11 cellular contexts compared by ENCODE assay signal in genomic region chr21:42093991-42094417, GRCh38. TPM values are rescaled to one million over a fixed set of nuclear protein-coding genes. Genes with fewer than 3 reads are reported as not detected.
DNase-seq lines count a peak whose midpoint lies in the region; ATAC-seq and TF ChIP-seq lines count a peak whose summit lies in the region.
"Had no signal": no experiment of that assay in that cellular context is flagged by ENCODE, and none has a peak within 500 bp of the region (broad histone marks: within the 10 kb centered on the region; RNA-seq: fewer than 3 reads in every experiment).

No MANE protein-coding gene starts in this region.

- 69 to 77% (median 74%) methylated on average over 12 to 15 of the region's 15 CpGs for WGBS in heart left ventricle, 4 donors
- 92% methylated on average over 15 of the region's 15 CpGs for WGBS in hepatocyte (ENCODE audit: low lambda C conversion rate, missing lambda C conversion rate)

- no peaks in the 10 kb centered on the region for H3K79me2 ChIP-seq in hepatocyte

- H2AFZ ChIP-seq in hepatocyte: no peak overlapping the region

- H3K36me3 ChIP-seq in heart left ventricle: no peaks in the 10 kb centered on the region
- no peaks in the 10 kb centered on the region for H3K36me3 ChIP-seq in right atrium auricular region
- H3K36me3 ChIP-seq in ascending aorta: no peaks in the 10 kb centered on the region
- H3K36me3 ChIP-seq in hepatocyte (replicated peaks; ENCODE audit: insufficient read depth, low read depth): no peaks in the 10 kb centered on the region
- no peaks in the 10 kb centered on the region for H3K36me3 ChIP-seq in vagina
- H3K36me3 ChIP-seq: HAP-1 had no signal

- no peak for TF ChIP-seq CTCF in heart left ventricle (IDR thresholded peaks at IDR 0.05)
- no peak for TF ChIP-seq CTCF in right atrium auricular region (IDR thresholded peaks at IDR 0.05)
- no peak for TF ChIP-seq CTCF in ascending aorta (IDR thresholded peaks at IDR 0.05)
- TF ChIP-seq CTCF in hepatocyte (IDR thresholded peaks at IDR 0.05; ENCODE audit: poor library complexity): no peak
- TF ChIP-seq CTCF in vagina (IDR thresholded peaks at IDR 0.05): no peak

- no peak overlapping the region for H3K4me3 ChIP-seq in heart left ventricle
- H3K4me3 ChIP-seq in right atrium auricular region: no peak overlapping the region
- H3K4me3 ChIP-seq in ascending aorta: no peak overlapping the region
- H3K4me3 ChIP-seq in hepatocyte: no peak overlapping the region
- no peak overlapping the region for H3K4me3 ChIP-seq in vagina
- H3K4me3 ChIP-seq: HAP-1 had no signal

- peaks cover 0 to 12% (median 0%) of the 10 kb centered on the region in 12 donors for H3K9me3 ChIP-seq in heart left ventricle
- H3K9me3 ChIP-seq in right atrium auricular region: peaks cover 0 to 9% of the 10 kb centered on the region in 2 donors
- no peaks in the 10 kb centered on the region for H3K9me3 ChIP-seq in ascending aorta
- no peaks in the 10 kb centered on the region for H3K9me3 ChIP-seq in hepatocyte (ENCODE audit: low read depth)
- H3K9me3 ChIP-seq in vagina: no peaks in the 10 kb centered on the region
- H3K9me3 ChIP-seq: HAP-1 had no signal

- ATAC-seq in heart left ventricle (peak; percentile 57 to 72 (median 64)), GM18519 (IDR thresholded peaks at IDR 0.05; ENCODE audit: low FRiP score, unreplicated experiment) (no peak)

- TF ChIP-seq POLR2A in heart left ventricle (IDR thresholded peaks at IDR 0.05) (no peak), vagina (IDR thresholded peaks at IDR 0.05) (no peak)

- peaks cover 0 to 29% (median 4%) of the 10 kb centered on the region in 12 donors for H3K4me1 ChIP-seq in heart left ventricle
- peaks cover 0 to 6% of the 10 kb centered on the region in 2 donors for H3K4me1 ChIP-seq in right atrium auricular region
- H3K4me1 ChIP-seq in ascending aorta: peaks cover 21 to 44% of the 10 kb centered on the region in 2 donors
- peaks cover 20% of the 10 kb centered on the region for H3K4me1 ChIP-seq in hepatocyte (ENCODE audit: insufficient read depth)
- H3K4me1 ChIP-seq in vagina: peaks cover 26% of the 10 kb centered on the region
- H3K4me1 ChIP-seq: HAP-1 had no signal

- peak in 2 of 5 donors; percentile 55 to 61 for DNase-seq in heart left ventricle
- no peak for DNase-seq in right atrium auricular region (ENCODE audit: low spot score)
- DNase-seq in ascending aorta (ENCODE audit: low spot score in 2 of 2): peak; percentile 86 to 96
- peak; percentile 55 for DNase-seq in hepatocyte (ENCODE audit: low spot score)
- no peak for DNase-seq in vagina (ENCODE audit: extremely low spot score in 2 of 2)
- no peak for DNase-seq in stimulated activated CD4-positive, alpha-beta T cell treated with anti-CD3 and anti-CD28 coated beads, Interleukin-4, amount 100 ng/mL, for 1 hour
- DNase-seq in HuH-7 (ENCODE audit: low spot score): no peak
- DNase-seq: activated CD4-positive, alpha-beta T cell treated with anti-CD3 and anti-CD28 coated beads, Interleukin-2, amount 50 U/mL, for 4 hours had no signal

- intact Hi-C loops in heart left ventricle (cut with DNase I) (no loop called here), ascending aorta (cut with DNase I) (loop anchor here (1.0 to 10.0 kb wide), 7 partner anchors 37 to 929 kb away; partner anchors contain the start of genes BACE2 and ZBTB21), vagina (cut with DNase I) (no loop called here)

- H3K4me2 ChIP-seq in hepatocyte: no peak overlapping the region

- H4K20me1 ChIP-seq in hepatocyte (ENCODE audit: insufficient read depth, poor library complexity, severe bottlenecking): no peaks in the 10 kb centered on the region

- H3K9me2 ChIP-seq in hepatocyte (replicated peaks; ENCODE audit: insufficient read depth): no peaks in the 10 kb centered on the region

- H3K27me3 ChIP-seq in heart left ventricle (peaks cover 0 to 12% (median 8%) of the 10 kb centered on the region in 9 donors), right atrium auricular region (no peaks in the 10 kb centered on the region), ascending aorta (no peaks in the 10 kb centered on the region), hepatocyte (no peaks in the 10 kb centered on the region), vagina (no peaks in the 10 kb centered on the region)

- H3K27ac ChIP-seq in heart left ventricle (peak overlapping the region in 1 of 12 donors; percentile 29), right atrium auricular region (no peak overlapping the region), ascending aorta (peak overlapping the region; percentile 89 to 91), hepatocyte (peak overlapping the region; percentile 66), vagina (peak overlapping the region; percentile 18)

RNA-seq across cellular contexts. Expression of gene UMODL1, which starts 22.9 kb away (rescaled TPM):
- under 1 TPM in 2 of 9 donors, not detected in 7; 0.07 to 0.19 TPM for total RNA-seq in heart left ventricle
- not detected for polyA plus RNA-seq in heart left ventricle
- not detected for total RNA-seq in right atrium auricular region
- total RNA-seq in ascending aorta: not detected
- total RNA-seq in hepatocyte: 0.16 and 0.47 TPM in 2 replicates
- 0.15 TPM in 1 of 2 replicates, not detected in the other for polyA plus RNA-seq in hepatocyte
- not detected for total RNA-seq in vagina
- total RNA-seq: mesenteric fat pad had no signal

Comparison
In these comparisons a context has a peak if more than half of its experiments do, and no peak if none do; other contexts are left out.
1. DNase-seq: peak in ascending aorta (2 of 2) and hepatocyte (single experiment); none in right atrium auricular region (single experiment), vagina (0 of 2), stimulated activated CD4-positive, alpha-beta T cell treated with anti-CD3 and anti-CD28 coated beads, Interleukin-4, amount 100 ng/mL, for 1 hour (single experiment) and HuH-7 (single experiment).
2. H3K27ac ChIP-seq: peak in ascending aorta (2 of 2), hepatocyte (single experiment) and vagina (single experiment); none in right atrium auricular region (0 of 2).